In the genomic region with DNA sequence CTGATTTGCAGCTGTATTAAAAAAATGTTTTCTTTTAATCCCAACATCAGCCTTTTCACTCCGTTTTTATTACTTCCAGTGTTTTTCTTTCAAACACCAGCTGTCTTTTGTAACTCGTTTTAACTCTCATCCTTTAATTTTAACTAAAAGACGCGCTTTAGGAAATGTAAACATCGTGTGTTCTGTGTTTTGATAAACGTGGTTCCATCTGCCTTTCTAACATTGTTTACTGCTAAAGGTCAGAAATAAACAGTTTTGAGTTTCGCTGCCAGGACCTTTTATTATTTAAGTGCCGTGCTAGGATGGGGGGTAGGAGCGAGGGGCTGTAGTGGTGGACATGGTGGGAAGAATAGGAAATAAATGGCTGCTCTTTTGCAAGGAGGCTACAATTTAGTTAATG, we compare ENCODE assay signal across 8 cellular contexts. TPM values are rescaled to one million over a fixed set of nuclear protein-coding genes. Genes with fewer than 3 reads are reported as not detected.
DNase-seq lines count a peak whose midpoint lies in the region; ATAC-seq and TF ChIP-seq lines count a peak whose summit lies in the region.

No MANE protein-coding gene starts in this region.

- 0 out of 2 replicates have a peak, but pooled peaks cover 5% of the 10 kb centered on the region for H3F3A ChIP-seq in Loucy (ENCODE audit: low read depth)

- H3K9me3 Mint-ChIP-seq in natural killer cell = no peaks in the 10 kb centered on the region

- CTCF ChIA-PET in BJ (lab: Yijun Ruan, JAX) = interaction anchor here (0.6 kb wide), 2 partner anchors 77 to 259 kb away, joined by 4 read pairs; no protein-coding TSS in a partner anchor

- intact Hi-C loops in natural killer cell (cut with micrococcal nuclease) = loop anchor here (5.0 to 10.0 kb wide), 3 partner anchors 81 to 837 kb away; a partner anchor contains a TSS

- H2AFZ ChIP-seq in Loucy (ENCODE audit: low read length) = peak overlapping the region; percentile 17; the same call in 1 of the 2 replicates

- H3K27me3 ChIP-seq in BJ (ENCODE audit: control insufficient read depth, insufficient read depth, low read length) = no peaks in the 10 kb centered on the region
- H3K27me3 ChIP-seq in Loucy (ENCODE audit: insufficient read depth, low read length, poor library complexity, severe bottlenecking) = no peaks in the 10 kb centered on the region

- H3K79me2 ChIP-seq in Loucy (ENCODE audit: insufficient read depth, low read length) = peaks cover 65% of the 10 kb centered on the region

- peak overlapping the region; percentile 96 for H3K9ac ChIP-seq in Loucy (ENCODE audit: low read depth, low read length, poor library complexity, severe bottlenecking)

- no peaks in the 10 kb centered on the region for H3K27me3 Mint-ChIP-seq in natural killer cell (ENCODE audit: low read depth in 2 of 2)

- peak overlapping the region; percentile 96 to 98 for H3K27ac ChIP-seq in coronary artery

- no peaks in the 10 kb centered on the region for H3K36me3 ChIP-seq in BJ (ENCODE audit: control insufficient read depth, insufficient read depth, low read length)
- H3K36me3 ChIP-seq in Loucy (ENCODE audit: insufficient read depth, low read length) = no peaks in the 10 kb centered on the region

- H3K4me3 Mint-ChIP-seq in natural killer cell = peak overlapping the region; percentile 95

- H3K4me3 ChIP-seq in BJ (ENCODE audit: low read depth, low read length) (peak overlapping the region; percentile 81), Loucy (ENCODE audit: low read length, poor library complexity, severe bottlenecking) (peak overlapping the region; percentile 98), coronary artery (peak overlapping the region; percentile 80)

- H3K4me1 Mint-ChIP-seq in natural killer cell = peaks cover 26 to 44% of the 10 kb centered on the region in 2 donors

- H3K4me2 ChIP-seq in Loucy (ENCODE audit: low read depth, low read length, poor library complexity, severe bottlenecking) = peak overlapping the region; percentile 90

- no peak for DNase-seq in BJ (ENCODE audit: low read depth)
- DNase-seq in coronary artery (ENCODE audit: low spot score) = no peak
- no peak for DNase-seq in natural killer cell
- DNase-seq in NCI-H2107 (lab: John Stamatoyannopoulos, UW) = no peak
- no peak for DNase-seq in omental fat pad (ENCODE audit: low spot score)

- H3K4me1 ChIP-seq in Loucy (ENCODE audit: insufficient read depth, low read length, poor library complexity, severe bottlenecking) = peaks cover 34% of the 10 kb centered on the region

- no peaks in the 10 kb centered on the region for H3K36me3 Mint-ChIP-seq in natural killer cell

- H4K20me1 ChIP-seq in Loucy (ENCODE audit: insufficient read depth, low read length, poor library complexity, severe bottlenecking) = peaks cover 17% of the 10 kb centered on the region

- H3K27ac Mint-ChIP-seq in natural killer cell = peak overlapping the region; percentile 91 to 95

- ATAC-seq in natural killer cell (no peak), GM21423 (IDR thresholded peaks at IDR 0.05; ENCODE audit: unreplicated experiment) (no peak), omental fat pad (ENCODE audit: low FRiP score) (no peak), HG02938 (IDR thresholded peaks at IDR 0.05; ENCODE audit: unreplicated experiment) (no peak)

- H3K9me2 ChIP-seq in Loucy (replicated peaks; ENCODE audit: low read depth, low read length) = no peaks in the 10 kb centered on the region

- POLR2A ChIA-PET in BJ (lab: Charles Lee) = interaction anchor here (0.6 kb wide), 2 partner anchors 358 to 621 kb away, joined by 3 read pairs; no protein-coding TSS in a partner anchor

- no peaks in the 10 kb centered on the region for H3K9me3 ChIP-seq in Loucy (ENCODE audit: insufficient read depth, low read depth, low read length)

- TF ChIP-seq CTCF in BJ (IDR thresholded peaks at IDR 0.05; ENCODE audit: insufficient read depth, low read depth, low read length) (no peak), Loucy (conservative IDR thresholded peaks at IDR 0.05; ENCODE audit: low read length) (no peak), coronary artery (IDR thresholded peaks at IDR 0.05) (no peak), natural killer cell (IDR thresholded peaks at IDR 0.05) (no peak), omental fat pad (IDR thresholded peaks at IDR 0.05) (no peak)

RNA-seq across cellular contexts. Expression of a gene that starts 1.5 kb away (rescaled TPM):
- polyA plus RNA-seq in BJ (2011; rRNA removed) = 1.5 and 2.3 TPM in 2 replicates
- 1.8 TPM in 2 replicates for polyA minus RNA-seq in BJ (2011; rRNA and poly(A)+ RNA removed)
- total RNA-seq in natural killer cell (10 to 100 TPM; 16.4 to 22.4 (median 17.5) TPM), omental fat pad (1 to 10 TPM; 6.5 to 9.2 (median 9.0) TPM)
